In genomic region chr7:90347759-90348158, GRCh38 we compare ENCODE assay signal across 10 cellular contexts. TPM values are rescaled to one million over a fixed set of nuclear protein-coding genes. Genes with fewer than 3 reads are reported as not detected.
DNase-seq lines count a peak whose midpoint lies in the region; TF ChIP-seq lines count a peak whose summit lies in the region.
"Had no signal": no experiment of that assay in that cellular context is flagged by ENCODE, and none has a peak within 500 bp of the region (broad histone marks: within the 10 kb centered on the region; RNA-seq: fewer than 3 reads in every experiment).

No MANE protein-coding gene starts in this region.

- H3K4me1 Mint-ChIP-seq in osteocyte (ENCODE audit: unreplicated experiment), result peaks cover 20% of the 10 kb centered on the region

- TF ChIP-seq POLR2A in NB4 (IDR thresholded peaks at IDR 0.05; ENCODE audit: extremely low read depth, insufficient read length), result no peak

- H3K4me3 Mint-ChIP-seq in osteocyte (ENCODE audit: unreplicated experiment), result peak overlapping the region; percentile 92

- no peaks in the 10 kb centered on the region for H3K9me3 Mint-ChIP-seq in osteocyte (ENCODE audit: unreplicated experiment)

- H3K27ac ChIP-seq in dorsolateral prefrontal cortex, result no peak overlapping the region

- peaks cover 2% of the 10 kb centered on the region for H3K36me3 Mint-ChIP-seq in osteocyte (ENCODE audit: unreplicated experiment)

- H3K4me3 ChIP-seq in GM12865 (ENCODE audit: low read depth, low read length) (peak overlapping the region; percentile 92), NB4 (ENCODE audit: low read depth, low read length) (peak overlapping the region; percentile 97), dorsolateral prefrontal cortex (peak overlapping the region in 40 of 59 donors; percentile 64 to 98 (median 86))

- H3K27ac Mint-ChIP-seq in osteocyte (ENCODE audit: unreplicated experiment), result no peak overlapping the region

- no peaks in the 10 kb centered on the region for H3K27me3 ChIP-seq in dorsolateral prefrontal cortex

- intact Hi-C loops in dorsolateral prefrontal cortex (cut with DNase I), result loop anchor here (5.0 kb wide), 1 partner anchor 100 kb away; the partner anchor contains the start of gene CFAP69 (in 2 of the 2)

- H3K27me3 Mint-ChIP-seq in osteocyte (ENCODE audit: unreplicated experiment), result no peaks in the 10 kb centered on the region

- TF ChIP-seq CTCF in GM12865 (IDR thresholded peaks at IDR 0.05; ENCODE audit: insufficient read depth, low read depth, low read length, missing control alignments) (no peak), NB4 (IDR thresholded peaks at IDR 0.05; ENCODE audit: low read depth, low read length) (no peak), dorsolateral prefrontal cortex (IDR thresholded peaks at IDR 0.05 in 54 of 56, conservative IDR thresholded peaks at IDR 0.05 in 2 of 56; ENCODE audit: low read depth in 1 of 56, partially characterized antibody in 56 of 56) (no peak), osteocyte (IDR thresholded peaks at IDR 0.05) (no peak)

- DNase-seq in GM12865 (ENCODE audit: low read depth), result peak; percentile 4
- peak; percentile 55 for DNase-seq in NB4 (ENCODE audit: low read depth)
- no peak for DNase-seq in dorsolateral prefrontal cortex
- DNase-seq in osteocyte (ENCODE audit: extremely low spot score, unreplicated experiment), result no peak
- DNase-seq in medulla oblongata (ENCODE audit: extremely low spot score), result no peak
- DNase-seq in SW 1271 (lab: John Stamatoyannopoulos, UW), result no peak
- no peak for DNase-seq in retina
- DNase-seq: effector CD8-positive, alpha-beta T cell; NCI-H2029 treated with DMSO at 0.1 percent for 48 hours had no signal

RNA-seq across cellular contexts. Expression of gene GTPBP10, which starts 1.2 kb away (rescaled TPM):
- total RNA-seq in dorsolateral prefrontal cortex (10 to 100 TPM; 14.6 to 41.8 (median 31.1) TPM), osteocyte (19.5 and 19.6 TPM in 2 replicates)

RNA-seq across cellular contexts. Expression of gene FAM237B, which starts 26.7 kb away (rescaled TPM):
- not detected for total RNA-seq in dorsolateral prefrontal cortex
- total RNA-seq in osteocyte, result not detected in 2 replicates
- total RNA-seq: mononuclear cell had no signal

RNA-seq across cellular contexts. Expression of gene CLDN12, which starts 55.5 kb away (rescaled TPM):
- 10 to 100 TPM; 27.6 to 91.3 (median 51.6) TPM for total RNA-seq in dorsolateral prefrontal cortex
- 20.9 and 28.9 TPM in 2 replicates for total RNA-seq in osteocyte

Comparison
In these comparisons a context has a peak if more than half of its experiments do, and no peak if none do; other contexts are left out.
1. DNase-seq: peak in GM12865 (single experiment) and NB4 (single experiment); none in dorsolateral prefrontal cortex (0 of 10), osteocyte (single experiment), medulla oblongata (single experiment), SW 1271 (0 of 2) and retina (single experiment).
2. Peak in every context shown above with its lines, with median percentiles within 50 percentile points of each other: H3K4me3 ChIP-seq.